2 cellular contexts compared by ENCODE assay signal in the genomic region with DNA sequence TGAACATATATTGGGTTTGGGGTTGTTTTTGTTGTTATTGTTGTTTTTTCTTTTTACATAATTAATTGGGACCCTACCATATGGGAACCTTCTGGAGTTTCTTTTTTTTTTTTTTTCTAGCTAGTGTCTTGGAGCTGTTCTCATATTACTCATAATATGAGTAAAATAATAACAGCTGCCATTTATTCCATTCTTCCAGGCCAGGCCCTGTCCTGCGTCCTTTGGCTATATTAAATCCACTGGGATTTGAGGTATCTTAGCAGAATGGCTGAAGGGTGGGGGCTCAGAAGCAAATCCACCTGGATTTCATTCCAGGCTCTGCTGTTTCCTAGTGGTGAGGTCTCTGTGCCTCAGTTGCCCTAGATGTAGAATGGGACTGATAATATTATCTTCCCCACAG.
TF ChIP-seq lines count a peak whose summit lies in the region.

No MANE protein-coding gene starts in this region.

TF ChIP-seq in SK-N-SH, 30 proteins besides CTCF, POLR2A, EP300 and RAD21 (continued from another document):
- TF ChIP-seq, protein P1, sequence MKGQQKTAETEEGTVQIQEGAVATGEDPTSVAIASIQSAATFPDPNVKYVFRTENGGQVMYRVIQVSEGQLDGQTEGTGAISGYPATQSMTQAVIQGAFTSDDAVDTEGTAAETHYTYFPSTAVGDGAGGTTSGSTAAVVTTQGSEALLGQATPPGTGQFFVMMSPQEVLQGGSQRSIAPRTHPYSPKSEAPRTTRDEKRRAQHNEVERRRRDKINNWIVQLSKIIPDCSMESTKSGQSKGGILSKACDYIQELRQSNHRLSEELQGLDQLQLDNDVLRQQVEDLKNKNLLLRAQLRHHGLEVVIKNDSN (IDR thresholded peaks at IDR 0.05; ENCODE audit: borderline replicate concordance, low read depth) = no peak
- TF ChIP-seq JUND (IDR thresholded peaks at IDR 0.05) = no peak
- TF ChIP-seq, protein P2, sequence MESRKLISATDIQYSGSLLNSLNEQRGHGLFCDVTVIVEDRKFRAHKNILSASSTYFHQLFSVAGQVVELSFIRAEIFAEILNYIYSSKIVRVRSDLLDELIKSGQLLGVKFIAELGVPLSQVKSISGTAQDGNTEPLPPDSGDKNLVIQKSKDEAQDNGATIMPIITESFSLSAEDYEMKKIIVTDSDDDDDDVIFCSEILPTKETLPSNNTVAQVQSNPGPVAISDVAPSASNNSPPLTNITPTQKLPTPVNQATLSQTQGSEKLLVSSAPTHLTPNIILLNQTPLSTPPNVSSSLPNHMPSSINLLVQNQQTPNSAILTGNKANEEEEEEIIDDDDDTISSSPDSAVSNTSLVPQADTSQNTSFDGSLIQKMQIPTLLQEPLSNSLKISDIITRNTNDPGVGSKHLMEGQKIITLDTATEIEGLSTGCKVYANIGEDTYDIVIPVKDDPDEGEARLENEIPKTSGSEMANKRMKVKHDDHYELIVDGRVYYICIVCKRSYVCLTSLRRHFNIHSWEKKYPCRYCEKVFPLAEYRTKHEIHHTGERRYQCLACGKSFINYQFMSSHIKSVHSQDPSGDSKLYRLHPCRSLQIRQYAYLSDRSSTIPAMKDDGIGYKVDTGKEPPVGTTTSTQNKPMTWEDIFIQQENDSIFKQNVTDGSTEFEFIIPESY (IDR thresholded peaks at IDR 0.05; ENCODE audit: borderline replicate concordance, low read depth) = no peak

TF ChIP-seq in SK-N-SH treated with all-trans-retinoic acid at 6 μM for 48 hours, 23 proteins besides CTCF, POLR2A, EP300 and RAD21 (continued from another document):
- TF ChIP-seq, protein P3, sequence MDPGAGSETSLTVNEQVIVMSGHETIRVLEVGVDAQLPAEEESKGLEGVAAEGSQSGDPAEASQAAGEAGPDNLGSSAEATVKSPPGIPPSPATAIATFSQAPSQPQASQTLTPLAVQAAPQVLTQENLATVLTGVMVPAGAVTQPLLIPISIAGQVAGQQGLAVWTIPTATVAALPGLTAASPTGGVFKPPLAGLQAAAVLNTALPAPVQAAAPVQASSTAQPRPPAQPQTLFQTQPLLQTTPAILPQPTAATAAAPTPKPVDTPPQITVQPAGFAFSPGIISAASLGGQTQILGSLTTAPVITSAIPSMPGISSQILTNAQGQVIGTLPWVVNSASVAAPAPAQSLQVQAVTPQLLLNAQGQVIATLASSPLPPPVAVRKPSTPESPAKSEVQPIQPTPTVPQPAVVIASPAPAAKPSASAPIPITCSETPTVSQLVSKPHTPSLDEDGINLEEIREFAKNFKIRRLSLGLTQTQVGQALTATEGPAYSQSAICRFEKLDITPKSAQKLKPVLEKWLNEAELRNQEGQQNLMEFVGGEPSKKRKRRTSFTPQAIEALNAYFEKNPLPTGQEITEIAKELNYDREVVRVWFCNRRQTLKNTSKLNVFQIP (CRISPR knock-in tag; IDR thresholded peaks at IDR 0.05; ENCODE audit: borderline replicate concordance, low read depth) = no peak
